29 cellular contexts compared by ENCODE assay signal in genomic region chr15:66595332-66595731, GRCh38. TPM values are rescaled to one million over a fixed set of nuclear protein-coding genes. Genes with fewer than 3 reads are reported as not detected.
"Had no signal": no experiment of that assay in that cellular context is flagged by ENCODE, and none has a peak within 500 bp of the region (broad histone marks: within the 10 kb centered on the region; RNA-seq: fewer than 3 reads in every experiment).

No MANE protein-coding gene starts in this region.

- H3K4me1 Mint-ChIP-seq: naive B cell had no signal

- H3K4me1 ChIP-seq: esophagus muscularis mucosa, foreskin keratinocyte, heart right ventricle, left lung, lower lobe of right lung had no signal

- DNase-seq: dermis blood vessel endothelial cell; dorsolateral prefrontal cortex; effector CD4-positive, alpha-beta T cell; effector memory CD4-positive, alpha-beta T cell; foreskin keratinocyte; glutamatergic neuron; head of caudate nucleus; heart right ventricle; hippocampal formation; left cardiac atrium; left lung; left ventricle myocardium superior; mesenchymal stem cell; mucosa of descending colon; naive B cell had no signal

- H3K9me3 ChIP-seq: esophagus muscularis mucosa, heart right ventricle, left lung, lower lobe of right lung, mucosa of descending colon had no signal

- H3K36me3 Mint-ChIP-seq: mesothelial cell of epicardium; naive B cell; naive thymus-derived CD8-positive, alpha-beta T cell had no signal

- FAIRE-seq: endothelial cell of umbilical vein, frontal cortex, islet of Langerhans, keratinocyte had no signal

- ATAC-seq: foreskin keratinocyte; heart right ventricle; left cardiac atrium; left lung; left ventricle myocardium superior; lower lobe of right lung; mucosa of descending colon; naive thymus-derived CD8-positive, alpha-beta T cell had no signal

- H3K27ac ChIP-seq: coronary artery, dorsolateral prefrontal cortex, esophagus muscularis mucosa, foreskin keratinocyte, heart right ventricle, left lung, lower lobe of right lung had no signal

- H3K4me3 Mint-ChIP-seq: mesothelial cell of epicardium; naive B cell; naive thymus-derived CD8-positive, alpha-beta T cell had no signal

- H3K36me3 ChIP-seq: esophagus muscularis mucosa, heart right ventricle, left lung, lower lobe of right lung had no signal

- H3K9me3 Mint-ChIP-seq: mesothelial cell of epicardium; naive B cell; naive thymus-derived CD8-positive, alpha-beta T cell had no signal

- H3K27ac Mint-ChIP-seq: mesothelial cell of epicardium; naive B cell; naive thymus-derived CD8-positive, alpha-beta T cell had no signal

- H3K4me3 ChIP-seq: coronary artery, dorsolateral prefrontal cortex, esophagus muscularis mucosa, heart right ventricle, left lung, lower lobe of right lung, mucosa of descending colon had no signal

- H3K27me3 ChIP-seq: dorsolateral prefrontal cortex, esophagus muscularis mucosa, heart right ventricle, left lung had no signal

RNA-seq across cellular contexts. Expression of gene LCTL, which starts 29.5 kb away (rescaled TPM):
- total RNA-seq: dermis blood vessel endothelial cell; endothelial cell of umbilical vein; esophagus muscularis mucosa; kidney epithelial cell; left cardiac atrium; left ventricle myocardium superior; lower leg skin; lower lobe of right lung; lung microvascular endothelial cell; mesenteric fat pad; mucosa of descending colon; naive thymus-derived CD8-positive, alpha-beta T cell had no signal
- polyA plus RNA-seq: esophagus; heart right ventricle; naive thymus-derived CD8-positive, alpha-beta T cell had no signal
